In genomic region chr11:63769044-63769718, GRCh38 we compare ENCODE assay signal across 8 cellular contexts. TPM values are rescaled to one million over a fixed set of nuclear protein-coding genes. Genes with fewer than 3 reads are reported as not detected.
DNase-seq lines count a peak whose midpoint lies in the region; ATAC-seq, FAIRE-seq and TF ChIP-seq lines count a peak whose summit lies in the region.

No MANE protein-coding gene starts in this region.

- DNase-seq in GM12864 (ENCODE audit: low read depth) (no peak), H9 (no peak), Panc1 (ENCODE audit: low read depth, low spot score) (no peak), body of pancreas (peak in 3 of 4 donors; percentile 34 to 51 (median 40)), kidney (peak; percentile 79), NCI-H1092 (lab: John Stamatoyannopoulos, UW) (no peak), NOMO-1 treated with dmso at 0.1 percent for 144 hours (lab: John Stamatoyannopoulos, UW; ENCODE audit: unreplicated experiment) (no peak)
- peak; percentile 7 to 28 (median 22) for DNase-seq in stimulated activated CD4-positive, alpha-beta T cell treated with anti-CD3 and anti-CD28 coated beads, TNF-alpha, amount 100 ng/mL, for 4 hours (ENCODE audit: low read depth in 3 of 3)

- no peak overlapping the region for H2BK12ac ChIP-seq in H9 (ENCODE audit: insufficient read length, low read depth, low read length)

- no peaks in the 10 kb centered on the region for H4K20me1 ChIP-seq in H9 (ENCODE audit: control insufficient read depth, insufficient read depth, insufficient read length)

- H3K9ac ChIP-seq in H9 (ENCODE audit: extremely low read depth, insufficient read length, low read length) (no peak overlapping the region), kidney (ENCODE audit: low read length in 2 of 2) (peak overlapping the region in 1 of 2 donors; percentile 71)

- peaks cover 4% of the 10 kb centered on the region; the same call in 1 of the 2 replicates for H3K36me3 ChIP-seq in Panc1 (ENCODE audit: control insufficient read depth, insufficient read depth, low read length)
- H3K36me3 ChIP-seq in body of pancreas (replicated peaks in 1 of 2; ENCODE audit: insufficient read depth in 1 of 2, low read depth in 2 of 2) = no peaks in the 10 kb centered on the region
- no peaks in the 10 kb centered on the region for H3K36me3 ChIP-seq in kidney (ENCODE audit: control insufficient read depth in 1 of 2, insufficient read depth in 2 of 2, low read length in 2 of 2)

- peak overlapping the region; percentile 53 to 56; a peak in 4 of 5 replicates for H3K4me3 Mint-ChIP-seq in H9

- H2BK15ac ChIP-seq in H9 (ENCODE audit: low read depth, low read length) = no peak overlapping the region

- ATAC-seq in Panc1 (peak; percentile 81), body of pancreas (peak; percentile 39)

- no peak for FAIRE-seq in kidney (lab: Jason Lieb, UNC)

- H3K56ac ChIP-seq in H9 (ENCODE audit: insufficient read length, low read depth, low read length) = no peak overlapping the region

- peaks cover 38 to 43% of the 10 kb centered on the region in 2 experiments for H3K4me1 Mint-ChIP-seq in H9

- TF ChIP-seq CTCF in GM12864 (IDR thresholded peaks at IDR 0.05; ENCODE audit: low read depth, low read length, missing control alignments) = no peak
- 0 out of 3 replicates have a peak, but pooled peaks have one; percentile 19 for TF ChIP-seq CTCF in H9 (conservative IDR thresholded peaks at IDR 0.05)
- TF ChIP-seq CTCF in Panc1 (IDR thresholded peaks at IDR 0.05) = no peak
- no peak for TF ChIP-seq CTCF in body of pancreas (IDR thresholded peaks at IDR 0.05)
- no peak for TF ChIP-seq CTCF in kidney (IDR thresholded peaks at IDR 0.05; ENCODE audit: borderline replicate concordance, extremely low read depth, insufficient read depth)

- H3K4me1 ChIP-seq in H9 (ENCODE audit: insufficient read depth, low read length) = peaks cover 3% of the 10 kb centered on the region; the same call in 1 of the 2 replicates
- peaks cover 15% of the 10 kb centered on the region for H3K4me1 ChIP-seq in Panc1 (ENCODE audit: control insufficient read depth, insufficient read depth, low read length)
- peaks cover 46% of the 10 kb centered on the region for H3K4me1 ChIP-seq in body of pancreas
- peaks cover 7 to 19% of the 10 kb centered on the region in 2 donors for H3K4me1 ChIP-seq in kidney (ENCODE audit: control insufficient read depth in 1 of 2, insufficient read depth in 1 of 2, low read depth in 1 of 2, low read length in 2 of 2)

- no peak overlapping the region for H3K4ac ChIP-seq in H9 (ENCODE audit: low read depth, low read length)

- no CpG with 5 or more reads among the region's 82 CpGs for WGBS in H9 (ENCODE audit: extremely low coverage, insufficient read length, low lambda C conversion rate)
- WGBS in body of pancreas, 2 donors = 1% methylated on average over 80 of the region's 82 CpGs; no CpG with 5 or more reads in 1 of the 2 donors

- H2BK20ac ChIP-seq in H9 (ENCODE audit: low read depth, low read length, poor library complexity, severe bottlenecking) = no peak overlapping the region

- H3K4me3 ChIP-seq in GM12864 (ENCODE audit: low read depth, low read length) = peak overlapping the region; percentile 88
- H3K4me3 ChIP-seq in Panc1 (ENCODE audit: low read depth in 2 of 2, low read length in 2 of 2) = peak overlapping the region; percentile 57 to 85
- H3K4me3 ChIP-seq in body of pancreas = peak overlapping the region; percentile 53 to 65
- H3K4me3 ChIP-seq in kidney (ENCODE audit: low read length in 2 of 2) = peak overlapping the region; percentile 7 to 58

- intact Hi-C loops in Panc1 (cut with micrococcal nuclease; ENCODE audit: unreplicated experiment) = loop anchor here (10.0 kb wide), 1 partner anchor 66 kb away; the partner anchor contains the start of gene MARK2
- intact Hi-C loops in body of pancreas (cut with DNase I) = loop anchor here (10.0 kb wide), 1 partner anchor 176 kb away; no protein-coding TSS in a partner anchor
- intact Hi-C loops in kidney (cut with DNase I) = no loop called here

- H3K36me3 Mint-ChIP-seq in H9 (ENCODE audit: insufficient read depth in 1 of 3, low read depth in 3 of 3) = peaks cover 0 to 15% (median 4%) of the 10 kb centered on the region in 3 experiments; a peak in 3 of 7 replicates

- no peak overlapping the region for H3K23ac ChIP-seq in H9 (ENCODE audit: insufficient read length, low read depth, low read length)

- H3K27ac ChIP-seq in H9 (ENCODE audit: insufficient read length, low read depth, low read length) (no peak overlapping the region), Panc1 (ENCODE audit: low read length) (peak overlapping the region; percentile 68; the same call in 1 of the 2 replicates), body of pancreas (peak overlapping the region in 3 of 4 donors; percentile 32 to 70 (median 59)), kidney (ENCODE audit: low read depth in 2 of 2, low read length in 2 of 2) (no peak overlapping the region)

- no peak overlapping the region for H4K91ac ChIP-seq in H9 (ENCODE audit: insufficient read length, low read depth, low read length)

- H3K79me1 ChIP-seq in H9 (ENCODE audit: insufficient read depth, low read depth, low read length, poor library complexity, severe bottlenecking) = no peaks in the 10 kb centered on the region

- H3K79me2 ChIP-seq in H9 (ENCODE audit: insufficient read depth, low read length) = peaks cover 3% of the 10 kb centered on the region; the same call in 1 of the 2 replicates

- H2AK5ac ChIP-seq in H9 (ENCODE audit: insufficient read length, low read length) = no peak overlapping the region

- no peak overlapping the region for H4K5ac ChIP-seq in H9 (ENCODE audit: insufficient read length, low read depth, low read length)

- no peak overlapping the region for H3T11ph ChIP-seq in H9 (ENCODE audit: low read length)

- TF ChIP-seq POLR2A in body of pancreas (IDR thresholded peaks at IDR 0.05) = peak in 1 of 3 donors; percentile 22

- H3K9me3 ChIP-seq in H9 (ENCODE audit: control insufficient read depth, low read depth, low read length) (no peaks in the 10 kb centered on the region), Panc1 (ENCODE audit: control insufficient read depth, insufficient read depth, low read depth, low read length) (no peaks in the 10 kb centered on the region), body of pancreas (no peaks in the 10 kb centered on the region), kidney (ENCODE audit: control insufficient read depth in 1 of 2, low read length in 2 of 2) (no peaks in the 10 kb centered on the region)

- in situ Hi-C loops in Panc1 (cut with HindIII; ENCODE audit: low pct_unique_long_range_greater_than_20kb, low sequenced_read_pairs) = no loop called here

- H3K27me3 ChIP-seq in H9 (ENCODE audit: insufficient read depth, low read length) (peaks cover 7% of the 10 kb centered on the region; the same call in 1 of the 2 replicates), Panc1 (ENCODE audit: control insufficient read depth, insufficient read depth, low read length) (no peaks in the 10 kb centered on the region), body of pancreas (no peaks in the 10 kb centered on the region)

- H3K27me3 Mint-ChIP-seq in H9 (ENCODE audit: low read depth) = peaks cover 24% of the 10 kb centered on the region

- H2AFZ ChIP-seq in H9 (ENCODE audit: low read length) = no peak overlapping the region

- BruUV-seq in Panc1 (replicated peaks; lab: Mats Ljungman, UMichigan) = no TSS peak

- peak overlapping the region; percentile 58 for H3K14ac ChIP-seq in H9 (ENCODE audit: insufficient read depth, low read length)

- no peak overlapping the region for H2BK5ac ChIP-seq in H9 (ENCODE audit: insufficient read length, low read length)

- H3K27ac Mint-ChIP-seq in H9 = no peak overlapping the region

- no peaks in the 10 kb centered on the region for H3K9me3 Mint-ChIP-seq in H9

- peak overlapping the region; percentile 67 for H3K4me2 ChIP-seq in H9 (ENCODE audit: insufficient read depth, insufficient read length, low read length)

- H2BK120ac ChIP-seq in H9 (ENCODE audit: low read depth, low read length, poor library complexity, severe bottlenecking) = no peak overlapping the region

- H4K8ac ChIP-seq in H9 (replicated peaks; ENCODE audit: insufficient read length, low read depth, low read length) = no peak overlapping the region

- CTCF ChIA-PET in Panc1 (lab: Charles Lee) = interaction anchor here (1.1 kb wide), 1 partner anchor 63 kb away, joined by 3 read pairs; no protein-coding TSS in a partner anchor

- POLR2A ChIA-PET in Panc1 (lab: Charles Lee) = no interaction called here

- H3K23me2 ChIP-seq in H9 (ENCODE audit: insufficient read length, low read depth, low read length, poor library complexity, severe bottlenecking) = peaks cover 15% of the 10 kb centered on the region

- no peak overlapping the region for H3K18ac ChIP-seq in H9 (ENCODE audit: insufficient read length, low read depth, low read length)

RNA-seq across cellular contexts. Expression of gene ZFTA, which starts 0.6 kb away (rescaled TPM):
- total RNA-seq in H9 (2021) = 48.2 and 49.3 TPM in 2 replicates
- 16.1 TPM for total RNA-seq in Panc1 (2021; ENCODE audit: unreplicated experiment)
- 14.6 TPM for polyA plus RNA-seq in Panc1 (2012; ENCODE audit: insufficient read length)
- total RNA-seq in body of pancreas = 10 to 100 TPM; 13.2 to 23.1 TPM
- total RNA-seq in kidney = 14.4 TPM
- 10.8 TPM for polyA plus RNA-seq in kidney (ENCODE audit: insufficient read depth, low read depth, low replicate concordance)

RNA-seq across cellular contexts. Expression of gene SPINDOC, which starts 44.1 kb away (rescaled TPM):
- total RNA-seq in H9 (2021) (121 TPM in 2 replicates), Panc1 (2021; ENCODE audit: unreplicated experiment) (59.1 TPM), body of pancreas (10 to 100 TPM in 1 of 2 donors, 1 to 10 TPM in 1; 3.6 to 16.2 TPM), kidney (10.9 TPM)
- 69.5 TPM for polyA plus RNA-seq in Panc1 (2012; ENCODE audit: insufficient read length)
- polyA plus RNA-seq in kidney (ENCODE audit: insufficient read depth, low read depth, low replicate concordance) = 14.2 TPM

Comparison
In these comparisons a context has a peak if more than half of its experiments do, and no peak if none do; other contexts are left out.
1. DNase-seq: peak in body of pancreas (3 of 4), kidney (single experiment) and stimulated activated CD4-positive, alpha-beta T cell treated with anti-CD3 and anti-CD28 coated beads, TNF-alpha, amount 100 ng/mL, for 4 hours (3 of 3); none in GM12864 (single experiment), H9 (single experiment), Panc1 (single experiment), NCI-H1092 (single experiment) and NOMO-1 treated with dmso at 0.1 percent for 144 hours (single experiment).
2. H3K4me3 ChIP-seq: peak in every context shown above with its lines; median percentile 88 in GM12864; 71 in Panc1; 59 in body of pancreas; 32 in kidney.
3. H3K27ac ChIP-seq: peak in Panc1 (single experiment) and body of pancreas (3 of 4); none in H9 (single experiment) and kidney (0 of 2).